Comparison of ENCODE assay signal across 12 cellular contexts in the genomic region with DNA sequence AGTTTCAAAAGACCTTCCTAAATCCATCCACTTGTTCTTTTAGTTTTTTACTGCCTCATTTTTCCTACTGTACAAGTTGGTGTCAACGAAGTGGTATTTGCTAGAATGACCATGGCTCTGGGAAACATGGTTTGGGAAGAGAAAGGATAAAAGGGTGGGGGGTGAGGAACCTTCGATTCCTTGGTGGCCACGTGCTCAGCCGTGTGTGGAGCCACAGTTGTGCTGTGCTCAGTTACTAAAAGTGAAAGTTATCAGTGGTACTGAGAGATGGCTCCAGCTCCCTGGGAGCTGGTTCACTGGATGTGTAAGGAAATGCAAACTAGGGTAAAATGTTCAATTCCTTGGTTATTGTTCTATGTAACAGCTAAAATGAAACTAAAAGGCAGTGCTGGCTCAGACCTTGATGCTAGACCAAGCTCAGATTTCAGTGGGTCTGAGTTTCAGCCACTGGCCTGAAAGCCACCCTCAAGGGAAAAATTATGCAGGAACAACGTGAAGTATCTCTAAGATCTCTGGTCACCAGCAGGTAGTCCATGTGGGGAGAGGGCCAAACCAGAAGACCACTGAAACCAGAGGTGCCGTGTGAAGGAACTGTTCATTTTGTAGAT.
A peak's percentile ranks its signal among the peaks of the same experiment; 100 is the strongest.
DNase-seq lines count a peak whose midpoint lies in the region; ATAC-seq and TF ChIP-seq lines count a peak whose summit lies in the region.
"Had no signal": no experiment of that assay in that cellular context is flagged by ENCODE, and none has a peak within 500 bp of the region (broad histone marks: within the 10 kb centered on the region; RNA-seq: fewer than 3 reads in every experiment).

No MANE protein-coding gene starts in this region.

- ATAC-seq in GM18519 (IDR thresholded peaks at IDR 0.05; ENCODE audit: low FRiP score, unreplicated experiment) (peak; percentile 60), GM21381 (IDR thresholded peaks at IDR 0.05; ENCODE audit: unreplicated experiment) (peak; percentile 60), HG03064 (IDR thresholded peaks at IDR 0.05; ENCODE audit: low read depth, unreplicated experiment) (peak; percentile 77)
- ATAC-seq in stimulated activated memory B cell treated with anti-CD40 and anti-IgM and Interleukin-4, amounts not matched to agents 10 μg/mL and 1 μg/mL and 100 μg/mL, for 72 hours, result no peak

- no peaks in the 10 kb centered on the region for H3K9me3 Mint-ChIP-seq in T-helper 2 cell treated with Interferon-gamma antibody and Interleukin-4, amounts not matched to agents 5 μg/mL and 100 μg/mL, for 36 hours
- H3K9me3 Mint-ChIP-seq in nephron progenitor cell, result no peaks in the 10 kb centered on the region
- H3K9me3 Mint-ChIP-seq in stimulated activated memory B cell treated with anti-CD40 and anti-IgM and Interleukin-4, amounts not matched to agents 10 μg/mL and 1 μg/mL and 100 μg/mL, for 72 hours, result no peaks in the 10 kb centered on the region
- H3K9me3 Mint-ChIP-seq: activated CD4-positive, alpha-beta memory T cell treated with anti-CD3 and anti-CD28 coated beads for 36 hours; stimulated activated naive CD8-positive, alpha-beta T cell treated with anti-CD3 and anti-CD28 coated beads, Interleukin-15, Interleukin-2, amounts not matched to agents 100 ng/mL and 50 ng/mL, for 24 hours had no signal

- peaks cover 9% of the 10 kb centered on the region for H3K4me1 Mint-ChIP-seq in T-helper 2 cell treated with Interferon-gamma antibody and Interleukin-4, amounts not matched to agents 5 μg/mL and 100 μg/mL, for 36 hours (ENCODE audit: low read depth)
- H3K4me1 Mint-ChIP-seq in nephron progenitor cell, result peaks cover 9% of the 10 kb centered on the region
- H3K4me1 Mint-ChIP-seq in stimulated activated memory B cell treated with anti-CD40 and anti-IgM and Interleukin-4, amounts not matched to agents 10 μg/mL and 1 μg/mL and 100 μg/mL, for 72 hours, result peaks cover 8% of the 10 kb centered on the region
- H3K4me1 Mint-ChIP-seq: naive B cell had no signal

- peaks cover 8% of the 10 kb centered on the region for H3K27me3 Mint-ChIP-seq in T-helper 2 cell treated with Interferon-gamma antibody and Interleukin-4, amounts not matched to agents 5 μg/mL and 100 μg/mL, for 36 hours (ENCODE audit: low read depth)
- H3K27me3 Mint-ChIP-seq in nephron progenitor cell (ENCODE audit: low read depth, poor library complexity), result peaks cover 9% of the 10 kb centered on the region
- H3K27me3 Mint-ChIP-seq in stimulated activated memory B cell treated with anti-CD40 and anti-IgM and Interleukin-4, amounts not matched to agents 10 μg/mL and 1 μg/mL and 100 μg/mL, for 72 hours, result peaks cover 9% of the 10 kb centered on the region
- H3K27me3 Mint-ChIP-seq: activated CD4-positive, alpha-beta memory T cell treated with anti-CD3 and anti-CD28 coated beads for 36 hours; stimulated activated naive CD8-positive, alpha-beta T cell treated with anti-CD3 and anti-CD28 coated beads, Interleukin-15, Interleukin-2, amounts not matched to agents 100 ng/mL and 50 ng/mL, for 24 hours had no signal

- no peak overlapping the region for H3K27ac Mint-ChIP-seq in T-helper 2 cell treated with Interferon-gamma antibody and Interleukin-4, amounts not matched to agents 5 μg/mL and 100 μg/mL, for 36 hours
- no peak overlapping the region for H3K27ac Mint-ChIP-seq in nephron progenitor cell
- no peak overlapping the region for H3K27ac Mint-ChIP-seq in stimulated activated memory B cell treated with anti-CD40 and anti-IgM and Interleukin-4, amounts not matched to agents 10 μg/mL and 1 μg/mL and 100 μg/mL, for 72 hours
- H3K27ac Mint-ChIP-seq: activated CD4-positive, alpha-beta memory T cell treated with anti-CD3 and anti-CD28 coated beads for 36 hours; naive B cell; stimulated activated naive CD8-positive, alpha-beta T cell treated with anti-CD3 and anti-CD28 coated beads, Interleukin-15, Interleukin-2, amounts not matched to agents 100 ng/mL and 50 ng/mL, for 24 hours had no signal

- peak overlapping the region; percentile 23 for H3K4me3 Mint-ChIP-seq in T-helper 2 cell treated with Interferon-gamma antibody and Interleukin-4, amounts not matched to agents 5 μg/mL and 100 μg/mL, for 36 hours
- H3K4me3 Mint-ChIP-seq in nephron progenitor cell, result no peak overlapping the region
- no peak overlapping the region for H3K4me3 Mint-ChIP-seq in stimulated activated memory B cell treated with anti-CD40 and anti-IgM and Interleukin-4, amounts not matched to agents 10 μg/mL and 1 μg/mL and 100 μg/mL, for 72 hours
- H3K4me3 Mint-ChIP-seq: activated CD4-positive, alpha-beta memory T cell treated with anti-CD3 and anti-CD28 coated beads for 36 hours; naive B cell; stimulated activated naive CD8-positive, alpha-beta T cell treated with anti-CD3 and anti-CD28 coated beads, Interleukin-15, Interleukin-2, amounts not matched to agents 100 ng/mL and 50 ng/mL, for 24 hours had no signal

- TF ChIP-seq CTCF in nephron progenitor cell (IDR thresholded peaks at IDR 0.05), result no peak

- no peaks in the 10 kb centered on the region for H3K36me3 Mint-ChIP-seq in T-helper 2 cell treated with Interferon-gamma antibody and Interleukin-4, amounts not matched to agents 5 μg/mL and 100 μg/mL, for 36 hours (ENCODE audit: low read depth)
- no peaks in the 10 kb centered on the region for H3K36me3 Mint-ChIP-seq in nephron progenitor cell (ENCODE audit: low read depth)
- H3K36me3 Mint-ChIP-seq in stimulated activated memory B cell treated with anti-CD40 and anti-IgM and Interleukin-4, amounts not matched to agents 10 μg/mL and 1 μg/mL and 100 μg/mL, for 72 hours, result no peaks in the 10 kb centered on the region
- H3K36me3 Mint-ChIP-seq: activated CD4-positive, alpha-beta memory T cell treated with anti-CD3 and anti-CD28 coated beads for 36 hours; naive B cell had no signal

- no peak for DNase-seq in T-helper 2 cell treated with Interferon-gamma antibody and Interleukin-4, amounts not matched to agents 5 μg/mL and 100 μg/mL, for 36 hours (ENCODE audit: low spot score)
- DNase-seq in nephron progenitor cell, result no peak
- no peak for DNase-seq in NOMO-1 (lab: John Stamatoyannopoulos, UW; ENCODE audit: unreplicated experiment in 2 of 2)
- no peak for DNase-seq in MV-4-11 (lab: John Stamatoyannopoulos, UW)
- DNase-seq: activated CD4-positive, alpha-beta memory T cell treated with anti-CD3 and anti-CD28 coated beads for 36 hours; amygdala; naive B cell had no signal
